In the genomic region with DNA sequence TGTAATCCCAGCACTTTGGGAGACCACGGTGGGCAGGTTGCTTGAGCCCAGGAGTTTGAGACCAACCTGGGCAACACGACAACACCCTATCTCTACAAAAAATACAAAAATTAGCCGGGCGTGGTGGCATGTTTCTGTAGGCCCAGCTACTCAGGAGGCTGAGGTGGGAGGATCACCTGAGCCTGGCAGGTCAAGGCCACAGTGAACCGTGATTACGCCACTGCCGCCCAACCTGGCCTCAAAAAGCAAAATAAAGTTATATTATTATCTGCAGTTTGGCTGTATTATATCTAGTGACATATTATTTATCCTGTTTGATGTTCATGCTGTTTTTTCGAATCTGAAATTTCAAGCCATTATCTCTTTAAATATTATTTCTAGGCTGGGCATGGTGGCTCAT, we compare ENCODE assay signal across 2 cellular contexts.
TF ChIP-seq lines count a peak whose summit lies in the region.

No MANE protein-coding gene starts in this region.

TF ChIP-seq in HepG2, 621 proteins besides CTCF, POLR2A, EP300 and RAD21:
- TF ChIP-seq, protein P1, sequence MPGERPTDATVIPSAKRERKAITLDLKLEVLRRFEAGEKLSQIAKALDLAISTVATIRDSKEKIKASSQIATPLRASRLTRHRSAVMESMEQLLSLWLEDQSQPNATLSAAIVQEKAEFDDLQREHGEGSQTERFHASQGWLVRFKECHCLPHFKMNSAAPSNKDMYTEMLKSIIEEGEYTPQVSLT (CRISPR knock-in tag; IDR thresholded peaks at IDR 0.05; ENCODE audit: borderline replicate concordance, low read depth): no peak
- TF ChIP-seq, protein P2, sequence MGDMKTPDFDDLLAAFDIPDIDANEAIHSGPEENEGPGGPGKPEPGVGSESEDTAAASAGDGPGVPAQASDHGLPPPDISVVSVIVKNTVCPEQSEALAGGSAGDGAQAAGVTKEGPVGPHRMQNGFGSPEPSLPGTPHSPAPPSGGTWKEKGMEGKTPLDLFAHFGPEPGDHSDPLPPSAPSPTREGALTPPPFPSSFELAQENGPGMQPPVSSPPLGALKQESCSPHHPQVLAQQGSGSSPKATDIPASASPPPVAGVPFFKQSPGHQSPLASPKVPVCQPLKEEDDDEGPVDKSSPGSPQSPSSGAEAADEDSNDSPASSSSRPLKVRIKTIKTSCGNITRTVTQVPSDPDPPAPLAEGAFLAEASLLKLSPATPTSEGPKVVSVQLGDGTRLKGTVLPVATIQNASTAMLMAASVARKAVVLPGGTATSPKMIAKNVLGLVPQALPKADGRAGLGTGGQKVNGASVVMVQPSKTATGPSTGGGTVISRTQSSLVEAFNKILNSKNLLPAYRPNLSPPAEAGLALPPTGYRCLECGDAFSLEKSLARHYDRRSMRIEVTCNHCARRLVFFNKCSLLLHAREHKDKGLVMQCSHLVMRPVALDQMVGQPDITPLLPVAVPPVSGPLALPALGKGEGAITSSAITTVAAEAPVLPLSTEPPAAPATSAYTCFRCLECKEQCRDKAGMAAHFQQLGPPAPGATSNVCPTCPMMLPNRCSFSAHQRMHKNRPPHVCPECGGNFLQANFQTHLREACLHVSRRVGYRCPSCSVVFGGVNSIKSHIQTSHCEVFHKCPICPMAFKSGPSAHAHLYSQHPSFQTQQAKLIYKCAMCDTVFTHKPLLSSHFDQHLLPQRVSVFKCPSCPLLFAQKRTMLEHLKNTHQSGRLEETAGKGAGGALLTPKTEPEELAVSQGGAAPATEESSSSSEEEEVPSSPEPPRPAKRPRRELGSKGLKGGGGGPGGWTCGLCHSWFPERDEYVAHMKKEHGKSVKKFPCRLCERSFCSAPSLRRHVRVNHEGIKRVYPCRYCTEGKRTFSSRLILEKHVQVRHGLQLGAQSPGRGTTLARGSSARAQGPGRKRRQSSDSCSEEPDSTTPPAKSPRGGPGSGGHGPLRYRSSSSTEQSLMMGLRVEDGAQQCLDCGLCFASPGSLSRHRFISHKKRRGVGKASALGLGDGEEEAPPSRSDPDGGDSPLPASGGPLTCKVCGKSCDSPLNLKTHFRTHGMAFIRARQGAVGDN (CRISPR knock-in tag; IDR thresholded peaks at IDR 0.05): 0 out of 2 replicates have a peak, but pooled peaks have one; percentile 12
- TF ChIP-seq, protein P3, sequence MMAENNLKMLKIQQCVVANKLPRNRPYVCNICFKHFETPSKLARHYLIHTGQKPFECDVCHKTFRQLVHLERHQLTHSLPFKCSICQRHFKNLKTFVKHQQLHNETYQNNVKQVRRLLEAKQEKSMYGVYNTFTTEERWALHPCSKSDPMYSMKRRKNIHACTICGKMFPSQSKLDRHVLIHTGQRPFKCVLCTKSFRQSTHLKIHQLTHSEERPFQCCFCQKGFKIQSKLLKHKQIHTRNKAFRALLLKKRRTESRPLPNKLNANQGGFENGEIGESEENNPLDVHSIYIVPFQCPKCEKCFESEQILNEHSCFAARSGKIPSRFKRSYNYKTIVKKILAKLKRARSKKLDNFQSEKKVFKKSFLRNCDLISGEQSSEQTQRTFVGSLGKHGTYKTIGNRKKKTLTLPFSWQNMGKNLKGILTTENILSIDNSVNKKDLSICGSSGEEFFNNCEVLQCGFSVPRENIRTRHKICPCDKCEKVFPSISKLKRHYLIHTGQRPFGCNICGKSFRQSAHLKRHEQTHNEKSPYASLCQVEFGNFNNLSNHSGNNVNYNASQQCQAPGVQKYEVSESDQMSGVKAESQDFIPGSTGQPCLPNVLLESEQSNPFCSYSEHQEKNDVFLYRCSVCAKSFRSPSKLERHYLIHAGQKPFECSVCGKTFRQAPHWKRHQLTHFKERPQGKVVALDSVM (CRISPR knock-in tag; IDR thresholded peaks at IDR 0.05): peak; percentile 81
- TF ChIP-seq, protein P4, sequence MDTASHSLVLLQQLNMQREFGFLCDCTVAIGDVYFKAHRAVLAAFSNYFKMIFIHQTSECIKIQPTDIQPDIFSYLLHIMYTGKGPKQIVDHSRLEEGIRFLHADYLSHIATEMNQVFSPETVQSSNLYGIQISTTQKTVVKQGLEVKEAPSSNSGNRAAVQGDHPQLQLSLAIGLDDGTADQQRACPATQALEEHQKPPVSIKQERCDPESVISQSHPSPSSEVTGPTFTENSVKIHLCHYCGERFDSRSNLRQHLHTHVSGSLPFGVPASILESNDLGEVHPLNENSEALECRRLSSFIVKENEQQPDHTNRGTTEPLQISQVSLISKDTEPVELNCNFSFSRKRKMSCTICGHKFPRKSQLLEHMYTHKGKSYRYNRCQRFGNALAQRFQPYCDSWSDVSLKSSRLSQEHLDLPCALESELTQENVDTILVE (CRISPR knock-in tag; IDR thresholded peaks at IDR 0.05): no peak
- TF ChIP-seq ZNF430 (CRISPR knock-in tag; IDR thresholded peaks at IDR 0.05) (no peak), HOXA3 (CRISPR knock-in tag; IDR thresholded peaks at IDR 0.05) (peak; percentile 30; the same call in 1 of the 2 replicates), ZFY (CRISPR knock-in tag; IDR thresholded peaks at IDR 0.05) (peak; percentile 21; the same call in 1 of the 2 replicates), ZNF30 (CRISPR knock-in tag; IDR thresholded peaks at IDR 0.05) (no peak), NCOA2 (CRISPR knock-in tag; IDR thresholded peaks at IDR 0.05) (no peak), RXRA (CRISPR knock-in tag; IDR thresholded peaks at IDR 0.05) (peak; percentile 30; the same call in 1 of the 2 replicates), MEIS2 (CRISPR knock-in tag; IDR thresholded peaks at IDR 0.05) (0 out of 2 replicates have a peak, but pooled peaks have one; percentile 26), HNF4G (IDR thresholded peaks at IDR 0.05; ENCODE audit: borderline replicate concordance, low read depth, low read length) (no peak), HNF4G (CRISPR knock-in tag; IDR thresholded peaks at IDR 0.05; ENCODE audit: borderline replicate concordance, low read depth) (no peak), RARA (CRISPR knock-in tag; IDR thresholded peaks at IDR 0.05) (peak; percentile 50), ZSCAN22 (CRISPR knock-in tag; IDR thresholded peaks at IDR 0.05) (no peak), NR2F6 (IDR thresholded peaks at IDR 0.05) (no peak), NR2F6 (CRISPR knock-in tag; IDR thresholded peaks at IDR 0.05) (peak; percentile 63; the same call in 1 of the 2 replicates)

TF ChIP-seq in endothelial cell of umbilical vein, 7 proteins besides CTCF, POLR2A, EP300 and RAD21:
- TF ChIP-seq MAX (IDR thresholded peaks at IDR 0.05; ENCODE audit: insufficient read depth, insufficient read length) (no peak), EZH2 (IDR thresholded peaks at IDR 0.05; ENCODE audit: borderline replicate concordance, low read depth, low read length, severe bottlenecking) (no peak), POLR2AphosphoS5 (IDR thresholded peaks at IDR 0.05; ENCODE audit: insufficient read depth, low read depth, low read length) (no peak), FOS (IDR thresholded peaks at IDR 0.05; ENCODE audit: borderline replicate concordance, insufficient read depth, low read length) (no peak), JUN (IDR thresholded peaks at IDR 0.05; ENCODE audit: borderline replicate concordance, insufficient read depth, insufficient read length, low read depth) (no peak), GATA2 (IDR thresholded peaks at IDR 0.05; ENCODE audit: insufficient read depth, insufficient read length, low read depth, low read length) (no peak), MYC (IDR thresholded peaks at IDR 0.05; ENCODE audit: low read depth, low read length) (no peak)
